ENCODE assay signal across 23 cellular contexts in the genomic region with DNA sequence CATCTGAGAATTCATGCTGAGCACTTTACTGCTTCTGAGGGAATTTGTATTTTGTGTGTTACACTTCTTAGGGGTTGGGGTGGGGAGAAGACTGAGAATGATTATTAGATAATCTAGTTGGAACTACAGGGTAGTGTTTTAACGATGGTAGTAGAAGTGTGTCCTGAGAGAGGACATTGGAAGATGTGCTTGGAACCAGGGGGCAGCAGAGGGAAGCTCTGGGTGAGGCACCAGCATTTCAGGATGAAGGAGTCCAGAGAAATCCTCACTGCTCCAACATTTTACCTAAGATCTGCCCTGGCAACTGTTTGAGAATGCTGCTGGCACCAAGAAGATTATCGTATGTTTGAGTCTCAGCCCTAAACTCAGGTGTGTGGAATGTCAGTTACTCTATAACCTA.
DNase-seq lines count a peak whose midpoint lies in the region; ATAC-seq and TF ChIP-seq lines count a peak whose summit lies in the region.
"Had no signal": no experiment of that assay in that cellular context is flagged by ENCODE, and none has a peak within 500 bp of the region (broad histone marks: within the 10 kb centered on the region; RNA-seq: fewer than 3 reads in every experiment).

No MANE protein-coding gene starts in this region.

- H3K36me3 ChIP-seq in DOHH2 (ENCODE audit: control insufficient read depth, low read length): peaks cover 19% of the 10 kb centered on the region
- H3K36me3 ChIP-seq in PC-3 (ENCODE audit: low read depth, low read length): no peaks in the 10 kb centered on the region
- no peaks in the 10 kb centered on the region for H3K36me3 ChIP-seq in neural progenitor cell
- H3K36me3 ChIP-seq: BLaER1 treated with 17β-estradiol and CSF1 and Interleukin-3, amounts not matched to agents 10 nM and 100 nM had no signal

- ATAC-seq in PC-3 (no peak), GM19467 (IDR thresholded peaks at IDR 0.05; ENCODE audit: unreplicated experiment) (no peak)

- H3F3A ChIP-seq in DOHH2 (ENCODE audit: control insufficient read depth, insufficient read depth): peaks cover 44% of the 10 kb centered on the region
- H3F3A ChIP-seq in PC-3 (ENCODE audit: low read length, unreplicated experiment): no peaks in the 10 kb centered on the region
- H3F3A ChIP-seq in neural progenitor cell (ENCODE audit: low read depth): no peaks in the 10 kb centered on the region

- H3K4me2 ChIP-seq in DOHH2 (ENCODE audit: low read length) (peak overlapping the region; percentile 83), PC-3 (ENCODE audit: low read length) (no peak overlapping the region), neural progenitor cell (no peak overlapping the region)
- H3K4me2 ChIP-seq: BLaER1 treated with 17β-estradiol and CSF1 and Interleukin-3, amounts not matched to agents 10 nM and 100 nM; KMS-11; SK-N-SH had no signal

- peak overlapping the region; percentile 55 for H3K4me3 ChIP-seq in DOHH2 (ENCODE audit: low read length)
- H3K4me3 ChIP-seq in PC-3 (ENCODE audit: low read length): no peak overlapping the region
- H3K4me3 ChIP-seq in epithelial cell of esophagus (ENCODE audit: low read length): no peak overlapping the region
- H3K4me3 ChIP-seq in neural progenitor cell: no peak overlapping the region
- H3K4me3 ChIP-seq: BLaER1 treated with 17β-estradiol and CSF1 and Interleukin-3, amounts not matched to agents 10 nM and 100 nM had no signal

- H3K9ac ChIP-seq in PC-3 (ENCODE audit: low read length) (no peak overlapping the region), neural progenitor cell (no peak overlapping the region)
- H3K9ac ChIP-seq: BLaER1 treated with 17β-estradiol and CSF1 and Interleukin-3, amounts not matched to agents 10 nM and 100 nM; KMS-11; SK-N-SH had no signal

- TF ChIP-seq CTCF in DOHH2 (IDR thresholded peaks at IDR 0.05; ENCODE audit: low read depth, low read length, poor library complexity, severe bottlenecking) (no peak), PC-3 (conservative IDR thresholded peaks at IDR 0.05; ENCODE audit: low read depth, low read length) (peak; percentile 28; the same call in 1 of the 2 replicates), epithelial cell of esophagus (IDR thresholded peaks at IDR 0.05; ENCODE audit: insufficient read depth, low read depth, low read length, missing control alignments) (peak; percentile 5), neural progenitor cell (IDR thresholded peaks at IDR 0.05) (peak; percentile 29)

- H3K4me1 ChIP-seq in DOHH2 (ENCODE audit: control insufficient read depth, low read length) (peaks cover 98% of the 10 kb centered on the region), PC-3 (ENCODE audit: insufficient read depth, low read length) (peaks cover 6% of the 10 kb centered on the region), neural progenitor cell (peaks cover 8% of the 10 kb centered on the region)
- H3K4me1 ChIP-seq: BLaER1 treated with 17β-estradiol and CSF1 and Interleukin-3, amounts not matched to agents 10 nM and 100 nM had no signal

- POLR2A ChIA-PET in PC-3 (lab: Charles Lee; ENCODE audit: unreplicated experiment): no interaction called here

- intact Hi-C loops in PC-3 (cut with micrococcal nuclease): no loop called here

- H3K9me3 Mint-ChIP-seq in neural progenitor cell: peaks cover 5% of the 10 kb centered on the region

- peaks cover 26% of the 10 kb centered on the region for H3K4me1 Mint-ChIP-seq in neural progenitor cell
- H3K4me1 Mint-ChIP-seq: CD8-positive, alpha-beta memory T cell had no signal

- DNase-seq in PC-3: no peak
- no peak for DNase-seq in epithelial cell of esophagus (ENCODE audit: low read depth)
- no peak for DNase-seq in neural progenitor cell (ENCODE audit: low spot score)
- no peak for DNase-seq in stimulated activated CD4-positive, alpha-beta T cell treated with anti-CD3 and anti-CD28 coated beads, Interleukin-15, amount 100 ng/mL, for 24 hours
- DNase-seq in nucleus accumbens (lab: John Stamatoyannopoulos, UW): no peak
- DNase-seq: ACHN; Calu3; CD8-positive, alpha-beta memory T cell; GDM1; HCEC 1CT; IMR-90; NCI-H1105 treated with DMSO at 0.1 percent for 48 hours; NCI-H1694; NCI-H2081; NCI-H2171 treated with DMSO at 0.1 percent for 48 hours; NCI-H526; SHP77 treated with DMSO at 0.1 percent for 48 hours; SK-N-SH had no signal

- H4K20me1 ChIP-seq in DOHH2 (ENCODE audit: control insufficient read depth, insufficient read depth, low read depth, low read length): no peaks in the 10 kb centered on the region
- H4K20me1 ChIP-seq in PC-3 (ENCODE audit: low read length): no peaks in the 10 kb centered on the region
- no peaks in the 10 kb centered on the region for H4K20me1 ChIP-seq in neural progenitor cell (ENCODE audit: low read depth)
- H4K20me1 ChIP-seq: BLaER1 treated with 17β-estradiol and CSF1 and Interleukin-3, amounts not matched to agents 10 nM and 100 nM had no signal

- no TSS peak for BruUV-seq in PC-3 (replicated peaks; lab: Mats Ljungman, UMichigan)

- H3K79me2 ChIP-seq in DOHH2 (ENCODE audit: control insufficient read depth, low read length): no peaks in the 10 kb centered on the region
- no peaks in the 10 kb centered on the region for H3K79me2 ChIP-seq in PC-3 (ENCODE audit: low read length)
- H3K79me2 ChIP-seq in neural progenitor cell (ENCODE audit: low read depth): no peaks in the 10 kb centered on the region

- H3K9me2 ChIP-seq in DOHH2 (replicated peaks; ENCODE audit: control insufficient read depth, low read length) (no peaks in the 10 kb centered on the region), PC-3 (replicated peaks; ENCODE audit: low read length) (no peaks in the 10 kb centered on the region)
- H3K9me2 ChIP-seq: SK-N-SH had no signal

- H3K4me3 Mint-ChIP-seq in neural progenitor cell: no peak overlapping the region
- H3K4me3 Mint-ChIP-seq: CD8-positive, alpha-beta memory T cell had no signal

- no peaks in the 10 kb centered on the region for H3K36me3 Mint-ChIP-seq in neural progenitor cell
- H3K36me3 Mint-ChIP-seq: CD8-positive, alpha-beta memory T cell had no signal

- H3K27ac ChIP-seq in DOHH2 (ENCODE audit: low read depth, low read length): peak overlapping the region; percentile 97
- no peak overlapping the region for H3K27ac ChIP-seq in PC-3 (ENCODE audit: low read length)
- no peak overlapping the region for H3K27ac ChIP-seq in neural progenitor cell
- H3K27ac ChIP-seq: BLaER1 treated with 17β-estradiol and CSF1 and Interleukin-3, amounts not matched to agents 10 nM and 100 nM; KMS-11; RWPE1 had no signal

- H3K27me3 ChIP-seq in DOHH2 (ENCODE audit: control insufficient read depth, low read length): no peaks in the 10 kb centered on the region
- no peaks in the 10 kb centered on the region for H3K27me3 ChIP-seq in PC-3 (ENCODE audit: low read length)
- H3K27me3 ChIP-seq in neural progenitor cell: no peaks in the 10 kb centered on the region
- H3K27me3 ChIP-seq: BLaER1 treated with 17β-estradiol and CSF1 and Interleukin-3, amounts not matched to agents 10 nM and 100 nM had no signal

- no peak overlapping the region for H3K27ac Mint-ChIP-seq in neural progenitor cell
- H3K27ac Mint-ChIP-seq: CD8-positive, alpha-beta memory T cell had no signal

- CTCF ChIA-PET in PC-3 (lab: Charles Lee): no interaction called here

- H2AFZ ChIP-seq in PC-3 (ENCODE audit: low read length) (no peak overlapping the region), neural progenitor cell (replicated peaks) (no peak overlapping the region)

- H3K9me3 ChIP-seq in DOHH2 (ENCODE audit: control insufficient read depth, insufficient read depth, low read length) (peaks cover 6% of the 10 kb centered on the region; the same call in 1 of the 2 replicates), PC-3 (ENCODE audit: low read length) (no peaks in the 10 kb centered on the region), neural progenitor cell (ENCODE audit: low read depth) (no peaks in the 10 kb centered on the region)
- H3K9me3 ChIP-seq: SK-N-SH had no signal

- H3K27me3 Mint-ChIP-seq in neural progenitor cell (ENCODE audit: insufficient read depth, low read depth): no peaks in the 10 kb centered on the region
